Comparison of ENCODE assay signal across 8 cellular contexts in genomic region chr1:32334864-32335618, GRCh38. TPM values are rescaled to one million over a fixed set of nuclear protein-coding genes. Genes with fewer than 3 reads are reported as not detected.
DNase-seq lines count a peak whose midpoint lies in the region; ATAC-seq and TF ChIP-seq lines count a peak whose summit lies in the region.

No MANE protein-coding gene starts in this region.

- 1% methylated on average over 14 of the region's 56 CpGs; no CpG with 5 or more reads in 1 of the 2 experiments for WGBS in IMR-90 (ENCODE audit: extremely low coverage in 2 of 2, insufficient read length in 1 of 2), 2 experiments

- H3K4me3 ChIP-seq in IMR-90 (ENCODE audit: insufficient read depth, low read depth, low read length) (peak overlapping the region; percentile 85), cardiac fibroblast (replicated peaks in 1 of 2; ENCODE audit: low read depth in 2 of 2, low read length in 2 of 2) (peak overlapping the region; percentile 66 to 80)

- H3K9ac ChIP-seq in IMR-90 (ENCODE audit: low read depth, low read length): peak overlapping the region; percentile 81

- peaks cover 19 to 49% of the 10 kb centered on the region in 2 experiments; a peak in 3 of 4 replicates for H3K79me1 ChIP-seq in IMR-90 (ENCODE audit: low read depth in 1 of 2, low read length in 2 of 2)

- DNase-seq in DMS79 treated with DMSO at 0.1 percent for 48 hours (lab: John Stamatoyannopoulos, UW) (peak; percentile 21), DMS79 (lab: John Stamatoyannopoulos, UW) (no peak), IMR-90 (peak; percentile 21), cardiac fibroblast (ENCODE audit: low read depth in 2 of 2) (peak in 1 of 2 donors; percentile 53), left colon (peak; percentile 44 to 75)
- peak; percentile 68 for DNase-seq in stimulated activated CD4-positive, alpha-beta T cell treated with anti-CD3 and anti-CD28 coated beads, Interleukin-4, amount 100 ng/mL, for 1 hour

- no TSS peak for BruUV-seq in IMR-90 (replicated peaks; lab: Mats Ljungman, UMichigan)

- H3K56ac ChIP-seq in IMR-90 (ENCODE audit: extremely low read depth, insufficient read depth, low read length): no peak overlapping the region

- H2BK120ac ChIP-seq in IMR-90 (ENCODE audit: low read depth, low read length): no peak overlapping the region

- peaks cover 7% of the 10 kb centered on the region; the same call in 1 of the 2 replicates for H3K9me1 ChIP-seq in IMR-90 (ENCODE audit: insufficient read depth, low read length)

- CTCF ChIA-PET in IMR-90 (lab: Yijun Ruan, JAX): no interaction called here

- peak; percentile 76 for TF ChIP-seq CTCF in IMR-90 (conservative IDR thresholded peaks at IDR 0.05; ENCODE audit: low read depth, low read length)
- TF ChIP-seq CTCF in VCaP (conservative IDR thresholded peaks at IDR 0.05): peak; percentile 78
- TF ChIP-seq CTCF in cardiac fibroblast (IDR thresholded peaks at IDR 0.05; ENCODE audit: low read depth, low read length): peak; percentile 50

- peaks cover 42% of the 10 kb centered on the region for H3K36me3 ChIP-seq in IMR-90 (ENCODE audit: control insufficient read depth, insufficient read depth, low read length)

- H3K4ac ChIP-seq in IMR-90 (ENCODE audit: low read depth, low read length): peak overlapping the region; percentile 77

- peak overlapping the region; percentile 50 for H3K23ac ChIP-seq in IMR-90 (ENCODE audit: low read depth, low read length)

- H3K27ac ChIP-seq in IMR-90 (ENCODE audit: insufficient read depth, low read length) (peak overlapping the region; percentile 44), VCaP (peak overlapping the region; percentile 92)

- peak overlapping the region; percentile 95 for H3K4me2 ChIP-seq in IMR-90 (ENCODE audit: low read depth, low read length)

- no peaks in the 10 kb centered on the region for H3K9me3 ChIP-seq in IMR-90 (ENCODE audit: control insufficient read depth, insufficient read depth, low read length)

- no peak for TF ChIP-seq POLR2A in IMR-90 (IDR thresholded peaks at IDR 0.05; ENCODE audit: low read depth, low read length)

- H2AK9ac ChIP-seq in IMR-90 (replicated peaks; ENCODE audit: low read depth, low read length, poor library complexity): peak overlapping the region; percentile 97

- dilution Hi-C loops in IMR-90 (cut with HindIII; ENCODE audit: low sequenced_read_pairs, unreplicated experiment): no loop called here

- intact Hi-C loops in IMR-90 (cut with micrococcal nuclease) (loop anchor here (1.0 to 5.0 kb wide), 3 partner anchors 57 to 120 kb away; partner anchors contain the start of gene BSDC1), left colon (cut with DNase I, micrococcal nuclease) (no loop called here)

- no peaks in the 10 kb centered on the region for H3K27me3 ChIP-seq in IMR-90 (ENCODE audit: control insufficient read depth, insufficient read depth, low read length)

- H4K8ac ChIP-seq in IMR-90 (ENCODE audit: low read depth in 2 of 2, low read length in 2 of 2): no peak overlapping the region

- peaks cover 34% of the 10 kb centered on the region for H4K20me1 ChIP-seq in IMR-90 (ENCODE audit: insufficient read depth, low read length)

- peak overlapping the region; percentile 85 for H3K14ac ChIP-seq in IMR-90 (replicated peaks; ENCODE audit: low read depth, low read length)

- ATAC-seq in IMR-90 (ENCODE audit: low read depth): peak; percentile 47
- peak; percentile 48 for ATAC-seq in left colon
- no peak for ATAC-seq in GM18907 (IDR thresholded peaks at IDR 0.05; ENCODE audit: unreplicated experiment)

- H2BK15ac ChIP-seq in IMR-90 (ENCODE audit: low read depth, low read length): no peak overlapping the region

- H4K91ac ChIP-seq in IMR-90 (ENCODE audit: insufficient read depth, low read depth, low read length): no peak overlapping the region

- no peak overlapping the region for H4K5ac ChIP-seq in IMR-90 (ENCODE audit: low read depth, low read length)

- no peak overlapping the region for H2BK20ac ChIP-seq in IMR-90 (ENCODE audit: low read depth, low read length)

- in situ Hi-C loops in IMR-90 (cut with MboI; ENCODE audit: low sequenced_read_pairs): no loop called here

- no peak overlapping the region for H3K18ac ChIP-seq in IMR-90 (ENCODE audit: low read depth, low read length)

- peak overlapping the region; percentile 84 for H2AFZ ChIP-seq in IMR-90 (replicated peaks; ENCODE audit: low read length, poor library complexity)

- H2BK5ac ChIP-seq in IMR-90 (ENCODE audit: low read depth, low read length, poor library complexity, severe bottlenecking): peak overlapping the region; percentile 16

- peak; percentile 60 for TF ChIP-seq RAD21 in IMR-90 (IDR thresholded peaks at IDR 0.05; ENCODE audit: low read length)

- peaks cover 6% of the 10 kb centered on the region for H3K4me1 ChIP-seq in IMR-90 (ENCODE audit: control insufficient read depth, insufficient read depth, low read length)

- POLR2A ChIA-PET in IMR-90 (lab: Charles Lee; ENCODE audit: unreplicated experiment): no interaction called here

- H2AK5ac ChIP-seq in IMR-90 (ENCODE audit: low read depth, low read length): peak overlapping the region; percentile 66

TF ChIP-seq in IMR-90, 13 proteins besides CTCF, POLR2A, EP300 and RAD21:
- TF ChIP-seq FOS (IDR thresholded peaks at IDR 0.05; ENCODE audit: low read depth, low read length) (no peak), NFE2L2 (IDR thresholded peaks at IDR 0.05; ENCODE audit: low read depth, low read length) (no peak), RCOR1 (IDR thresholded peaks at IDR 0.05; ENCODE audit: insufficient replicate concordance, low read length) (no peak), RFX5 (IDR thresholded peaks at IDR 0.05; ENCODE audit: low read depth, low read length) (no peak), ELK1 (IDR thresholded peaks at IDR 0.05; ENCODE audit: borderline replicate concordance, low read depth, low read length) (no peak), BHLHE40 (IDR thresholded peaks at IDR 0.05; ENCODE audit: low read depth, low read length) (no peak; the same call in 1 of the 2 replicates), CEBPB (IDR thresholded peaks at IDR 0.05; ENCODE audit: low read depth, low read length) (no peak), MXI1 (IDR thresholded peaks at IDR 0.05; ENCODE audit: borderline replicate concordance, low read depth, low read length) (peak; percentile 67; the same call in 1 of the 2 replicates), USF2 (IDR thresholded peaks at IDR 0.05; ENCODE audit: low read depth, low read length) (no peak), MAZ (IDR thresholded peaks at IDR 0.05; ENCODE audit: borderline replicate concordance, low read depth, low read length) (peak; percentile 88), MAFK (IDR thresholded peaks at IDR 0.05; ENCODE audit: low read depth, low read length) (no peak), SMC3 (IDR thresholded peaks at IDR 0.05; ENCODE audit: low read depth, low read length) (peak; percentile 61), CHD1 (IDR thresholded peaks at IDR 0.05; ENCODE audit: low read depth, low read length) (no peak; the same call in 1 of the 2 replicates)

RNA-seq across cellular contexts. Expression of gene MARCKSL1, which starts 1.0 kb away (rescaled TPM):
- total RNA-seq in IMR-90 (2012; rRNA removed) (34.7 and 37.5 TPM in 2 replicates), left colon (100 to 1,000 TPM; 135 to 144 TPM)
- 199 and 218 TPM in 2 replicates for polyA plus RNA-seq in IMR-90 (2012; rRNA removed)
- polyA plus RNA-seq in IMR-90 (2012; cell fraction: cytosol; rRNA removed): 217 and 260 TPM in 2 replicates
- polyA plus RNA-seq in IMR-90 (2012; cell fraction: nucleus; rRNA removed; ENCODE audit: low replicate concordance): 68.1 and 74.1 TPM in 2 replicates

RNA-seq across cellular contexts. Expression of gene FAM229A, which starts 27.2 kb away (rescaled TPM):
- total RNA-seq in IMR-90 (2012; rRNA removed) (0.28 and 0.36 TPM in 2 replicates), left colon (1 to 10 TPM; 7.9 to 8.9 TPM)
- polyA plus RNA-seq in IMR-90 (2012; rRNA removed): 3.9 and 4.3 TPM in 2 replicates
- polyA plus RNA-seq in IMR-90 (2012; cell fraction: cytosol; rRNA removed): 0.64 and 1.4 TPM in 2 replicates
- polyA plus RNA-seq in IMR-90 (2012; cell fraction: nucleus; rRNA removed; ENCODE audit: low replicate concordance): 73.8 and 94.1 TPM in 2 replicates

RNA-seq across cellular contexts. Expression of gene TSSK3, which starts 27.3 kb away (rescaled TPM):
- total RNA-seq in IMR-90 (2012; rRNA removed) (not detected in 2 replicates), left colon (1 to 10 TPM; 1.2 to 1.9 TPM)
- polyA plus RNA-seq in IMR-90 (2012; rRNA removed): 0.24 and 0.96 TPM in 2 replicates
- polyA plus RNA-seq in IMR-90 (2012; cell fraction: cytosol; rRNA removed): 0.15 TPM in 1 of 2 replicates, not detected in the other
- polyA plus RNA-seq in IMR-90 (2012; cell fraction: nucleus; rRNA removed; ENCODE audit: low replicate concordance): 1.7 and 2.9 TPM in 2 replicates

RNA-seq across cellular contexts. Expression of gene HDAC1, which starts 43.2 kb away (rescaled TPM):
- 88.9 and 95.5 TPM in 2 replicates for total RNA-seq in IMR-90 (2012; rRNA removed)
- polyA plus RNA-seq in IMR-90 (2012; rRNA removed): 131 and 139 TPM in 2 replicates
- polyA plus RNA-seq in IMR-90 (2012; cell fraction: cytosol; rRNA removed): 61.2 and 72.2 TPM in 2 replicates
- 148 and 372 TPM in 2 replicates for polyA plus RNA-seq in IMR-90 (2012; cell fraction: nucleus; rRNA removed; ENCODE audit: low replicate concordance)
- 100 to 1,000 TPM; 218 to 252 TPM for total RNA-seq in left colon

RNA-seq across cellular contexts. Expression of gene BSDC1, which starts 59.2 kb away (rescaled TPM):
- 50.8 and 60.4 TPM in 2 replicates for total RNA-seq in IMR-90 (2012; rRNA removed)
- polyA plus RNA-seq in IMR-90 (2012; rRNA removed): 50.4 and 56.8 TPM in 2 replicates
- polyA plus RNA-seq in IMR-90 (2012; cell fraction: cytosol; rRNA removed): 31.5 and 48.4 TPM in 2 replicates
- polyA plus RNA-seq in IMR-90 (2012; cell fraction: nucleus; rRNA removed; ENCODE audit: low replicate concordance): 81.3 and 110 TPM in 2 replicates
- 10 to 100 TPM; 73.0 to 87.9 TPM for total RNA-seq in left colon
